1 cellular context compared by ENCODE assay signal in the genomic region with DNA sequence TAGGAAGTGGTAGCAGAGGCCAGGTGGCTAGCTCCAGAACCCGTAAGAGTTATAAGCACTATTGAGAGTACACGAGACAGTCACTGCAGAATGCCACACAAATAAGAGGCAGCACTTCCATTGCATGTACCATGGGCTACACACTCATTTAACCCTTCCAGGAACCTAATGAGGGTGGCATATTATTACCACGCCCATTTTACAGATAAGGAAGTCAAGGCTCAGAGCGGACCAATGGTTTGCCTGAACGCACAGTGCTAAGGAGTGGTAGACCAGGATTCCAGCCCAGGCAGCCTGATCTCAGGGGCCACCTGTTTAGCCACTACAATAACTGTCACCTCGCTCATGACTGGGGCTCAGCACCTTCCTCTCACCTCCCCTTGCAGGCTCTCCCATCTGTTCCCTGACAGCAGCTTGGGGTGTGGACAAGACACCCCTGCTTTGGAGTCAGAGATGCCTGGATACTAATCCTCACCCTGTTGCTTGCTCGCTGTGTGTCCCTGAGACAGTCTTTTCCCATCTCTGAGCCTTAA.
TF ChIP-seq lines count a peak whose summit lies in the region.

No MANE protein-coding gene starts in this region.

TF ChIP-seq in GM12878, 131 proteins besides CTCF, POLR2A, EP300 and RAD21:
- TF ChIP-seq, protein P1, sequence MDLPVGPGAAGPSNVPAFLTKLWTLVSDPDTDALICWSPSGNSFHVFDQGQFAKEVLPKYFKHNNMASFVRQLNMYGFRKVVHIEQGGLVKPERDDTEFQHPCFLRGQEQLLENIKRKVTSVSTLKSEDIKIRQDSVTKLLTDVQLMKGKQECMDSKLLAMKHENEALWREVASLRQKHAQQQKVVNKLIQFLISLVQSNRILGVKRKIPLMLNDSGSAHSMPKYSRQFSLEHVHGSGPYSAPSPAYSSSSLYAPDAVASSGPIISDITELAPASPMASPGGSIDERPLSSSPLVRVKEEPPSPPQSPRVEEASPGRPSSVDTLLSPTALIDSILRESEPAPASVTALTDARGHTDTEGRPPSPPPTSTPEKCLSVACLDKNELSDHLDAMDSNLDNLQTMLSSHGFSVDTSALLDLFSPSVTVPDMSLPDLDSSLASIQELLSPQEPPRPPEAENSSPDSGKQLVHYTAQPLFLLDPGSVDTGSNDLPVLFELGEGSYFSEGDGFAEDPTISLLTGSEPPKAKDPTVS (IDR thresholded peaks at IDR 0.05; ENCODE audit: low read depth, low read length) = no peak
- TF ChIP-seq RAD51 (IDR thresholded peaks at IDR 0.05) (no peak), BHLHE40 (IDR thresholded peaks at IDR 0.05; ENCODE audit: borderline replicate concordance in 1 of 2, low read depth in 2 of 2, low read length in 1 of 2) (no peak), RELA (IDR thresholded peaks at IDR 0.05; ENCODE audit: borderline replicate concordance, partially characterized antibody) (no peak), CBX3 (IDR thresholded peaks at IDR 0.05; ENCODE audit: borderline replicate concordance, low read depth) (no peak), CBX5 (IDR thresholded peaks at IDR 0.05; ENCODE audit: low read depth) (no peak), SMARCA5 (IDR thresholded peaks at IDR 0.05) (no peak), ZNF622 (IDR thresholded peaks at IDR 0.05) (no peak), SMC3 (IDR thresholded peaks at IDR 0.05; ENCODE audit: borderline replicate concordance, low read length) (no peak), POLR2AphosphoS5 (IDR thresholded peaks at IDR 0.05; ENCODE audit: low read length) (no peak), PAX8 (IDR thresholded peaks at IDR 0.05) (no peak), RUNX3 (IDR thresholded peaks at IDR 0.05; ENCODE audit: low read length) (no peak), KLF5 (IDR thresholded peaks at IDR 0.05; ENCODE audit: partially characterized antibody) (no peak)
- TF ChIP-seq, protein P2, sequence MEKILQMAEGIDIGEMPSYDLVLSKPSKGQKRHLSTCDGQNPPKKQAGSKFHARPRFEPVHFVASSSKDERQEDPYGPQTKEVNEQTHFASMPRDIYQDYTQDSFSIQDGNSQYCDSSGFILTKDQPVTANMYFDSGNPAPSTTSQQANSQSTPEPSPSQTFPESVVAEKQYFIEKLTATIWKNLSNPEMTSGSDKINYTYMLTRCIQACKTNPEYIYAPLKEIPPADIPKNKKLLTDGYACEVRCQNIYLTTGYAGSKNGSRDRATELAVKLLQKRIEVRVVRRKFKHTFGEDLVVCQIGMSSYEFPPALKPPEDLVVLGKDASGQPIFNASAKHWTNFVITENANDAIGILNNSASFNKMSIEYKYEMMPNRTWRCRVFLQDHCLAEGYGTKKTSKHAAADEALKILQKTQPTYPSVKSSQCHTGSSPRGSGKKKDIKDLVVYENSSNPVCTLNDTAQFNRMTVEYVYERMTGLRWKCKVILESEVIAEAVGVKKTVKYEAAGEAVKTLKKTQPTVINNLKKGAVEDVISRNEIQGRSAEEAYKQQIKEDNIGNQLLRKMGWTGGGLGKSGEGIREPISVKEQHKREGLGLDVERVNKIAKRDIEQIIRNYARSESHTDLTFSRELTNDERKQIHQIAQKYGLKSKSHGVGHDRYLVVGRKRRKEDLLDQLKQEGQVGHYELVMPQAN (conservative IDR thresholded peaks at IDR 0.05) = no peak
- TF ChIP-seq, protein P3, sequence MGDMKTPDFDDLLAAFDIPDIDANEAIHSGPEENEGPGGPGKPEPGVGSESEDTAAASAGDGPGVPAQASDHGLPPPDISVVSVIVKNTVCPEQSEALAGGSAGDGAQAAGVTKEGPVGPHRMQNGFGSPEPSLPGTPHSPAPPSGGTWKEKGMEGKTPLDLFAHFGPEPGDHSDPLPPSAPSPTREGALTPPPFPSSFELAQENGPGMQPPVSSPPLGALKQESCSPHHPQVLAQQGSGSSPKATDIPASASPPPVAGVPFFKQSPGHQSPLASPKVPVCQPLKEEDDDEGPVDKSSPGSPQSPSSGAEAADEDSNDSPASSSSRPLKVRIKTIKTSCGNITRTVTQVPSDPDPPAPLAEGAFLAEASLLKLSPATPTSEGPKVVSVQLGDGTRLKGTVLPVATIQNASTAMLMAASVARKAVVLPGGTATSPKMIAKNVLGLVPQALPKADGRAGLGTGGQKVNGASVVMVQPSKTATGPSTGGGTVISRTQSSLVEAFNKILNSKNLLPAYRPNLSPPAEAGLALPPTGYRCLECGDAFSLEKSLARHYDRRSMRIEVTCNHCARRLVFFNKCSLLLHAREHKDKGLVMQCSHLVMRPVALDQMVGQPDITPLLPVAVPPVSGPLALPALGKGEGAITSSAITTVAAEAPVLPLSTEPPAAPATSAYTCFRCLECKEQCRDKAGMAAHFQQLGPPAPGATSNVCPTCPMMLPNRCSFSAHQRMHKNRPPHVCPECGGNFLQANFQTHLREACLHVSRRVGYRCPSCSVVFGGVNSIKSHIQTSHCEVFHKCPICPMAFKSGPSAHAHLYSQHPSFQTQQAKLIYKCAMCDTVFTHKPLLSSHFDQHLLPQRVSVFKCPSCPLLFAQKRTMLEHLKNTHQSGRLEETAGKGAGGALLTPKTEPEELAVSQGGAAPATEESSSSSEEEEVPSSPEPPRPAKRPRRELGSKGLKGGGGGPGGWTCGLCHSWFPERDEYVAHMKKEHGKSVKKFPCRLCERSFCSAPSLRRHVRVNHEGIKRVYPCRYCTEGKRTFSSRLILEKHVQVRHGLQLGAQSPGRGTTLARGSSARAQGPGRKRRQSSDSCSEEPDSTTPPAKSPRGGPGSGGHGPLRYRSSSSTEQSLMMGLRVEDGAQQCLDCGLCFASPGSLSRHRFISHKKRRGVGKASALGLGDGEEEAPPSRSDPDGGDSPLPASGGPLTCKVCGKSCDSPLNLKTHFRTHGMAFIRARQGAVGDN (IDR thresholded peaks at IDR 0.05) = no peak
TF ChIP-seq in GM12878: peak in this region for 0.
